ENCODE assay signal across 16 cellular contexts in genomic region chr14:58865520-58866281, GRCh38.
DNase-seq lines count a peak whose midpoint lies in the region; ATAC-seq, FAIRE-seq and TF ChIP-seq lines count a peak whose summit lies in the region.
"Had no signal": no experiment of that assay in that cellular context is flagged by ENCODE, and none has a peak within 500 bp of the region (broad histone marks: within the 10 kb centered on the region; RNA-seq: fewer than 3 reads in every experiment).

No MANE protein-coding gene starts in this region.

- no peaks in the 10 kb centered on the region for H3K36me3 Mint-ChIP-seq in brain
- H3K36me3 Mint-ChIP-seq: stimulated activated effector memory CD8-positive, alpha-beta T cell treated with anti-CD3 and anti-CD28 coated beads, Interleukin-12 subunit alpha, Interleukin-12 subunit beta, amount 100 ng/mL, for 72 hours had no signal

- ATAC-seq in left cardiac atrium: peak; percentile 22 to 75
- no peak for ATAC-seq in HG03095 (IDR thresholded peaks at IDR 0.05; ENCODE audit: unreplicated experiment)
- no peak for ATAC-seq in GM21423 (IDR thresholded peaks at IDR 0.05; ENCODE audit: unreplicated experiment)
- ATAC-seq: stimulated activated effector memory CD8-positive, alpha-beta T cell treated with anti-CD3 and anti-CD28 coated beads, Interleukin-12 subunit alpha, Interleukin-12 subunit beta, amount 100 ng/mL, for 72 hours had no signal

- no peaks in the 10 kb centered on the region for H3K27me3 Mint-ChIP-seq in brain

- H3K9me3 Mint-ChIP-seq in brain: peaks cover 2 to 9% (median 8%) of the 10 kb centered on the region in 5 experiments
- H3K9me3 Mint-ChIP-seq: activated T-helper 1 cell treated with anti-CD3 and anti-CD28 coated beads, Interleukin-12 subunit alpha, Interleukin-12 subunit beta, Interleukin-2, Interleukin-4 antibody, amounts not matched to agents 30 ng/mL and 10 ng/mL and 1 ng/mL, durations not matched to agents 14 hours and 24 hours and 36 hours; T-helper 2 cell treated with Interferon-gamma antibody and Interleukin-4, amounts not matched to agents 5 μg/mL and 100 μg/mL, for 36 hours had no signal

- TF ChIP-seq CTCF in brain (conservative IDR thresholded peaks at IDR 0.05): no peak

- H3K27ac Mint-ChIP-seq in brain: peak overlapping the region in 4 of 5 experiments; percentile 7 to 87 (median 65)
- H3K27ac Mint-ChIP-seq: activated T-helper 1 cell treated with anti-CD3 and anti-CD28 coated beads, Interleukin-12 subunit alpha, Interleukin-12 subunit beta, Interleukin-2, Interleukin-4 antibody, amounts not matched to agents 30 ng/mL and 10 ng/mL and 1 ng/mL, durations not matched to agents 14 hours and 24 hours and 36 hours; stimulated activated effector memory CD8-positive, alpha-beta T cell treated with anti-CD3 and anti-CD28 coated beads, Interleukin-12 subunit alpha, Interleukin-12 subunit beta, amount 100 ng/mL, for 72 hours; T-helper 2 cell treated with Interferon-gamma antibody and Interleukin-4, amounts not matched to agents 5 μg/mL and 100 μg/mL, for 36 hours had no signal

- peaks cover 33% of the 10 kb centered on the region for H3K4me1 Mint-ChIP-seq in brain
- H3K4me1 Mint-ChIP-seq: stimulated activated effector memory CD8-positive, alpha-beta T cell treated with anti-CD3 and anti-CD28 coated beads, Interleukin-12 subunit alpha, Interleukin-12 subunit beta, amount 100 ng/mL, for 72 hours had no signal

- DNase-seq in GM19239 (ENCODE audit: insufficient read length, low spot score): no peak
- DNase-seq in left cardiac atrium: no peak
- peak in 7 of 10 donors; percentile 21 to 88 (median 51) for DNase-seq in posterior cingulate gyrus
- no peak for DNase-seq in islet precursor cell
- DNase-seq in DMS79 treated with DMSO at 0.1 percent for 48 hours (lab: John Stamatoyannopoulos, UW): no peak
- DNase-seq: NCI-H1930; NCI-H526 treated with DMSO at 0.1 percent for 48 hours; Peyer's patch; stimulated activated CD4-positive, alpha-beta T cell treated with anti-CD3 and anti-CD28 coated beads, Interleukin-4, amount 100 ng/mL, for 1 hour had no signal

- peak overlapping the region in 1 of 5 experiments; percentile 29 for H3K4me3 Mint-ChIP-seq in brain
- H3K4me3 Mint-ChIP-seq: activated T-helper 1 cell treated with anti-CD3 and anti-CD28 coated beads, Interleukin-12 subunit alpha, Interleukin-12 subunit beta, Interleukin-2, Interleukin-4 antibody, amounts not matched to agents 30 ng/mL and 10 ng/mL and 1 ng/mL, durations not matched to agents 14 hours and 24 hours and 36 hours; stimulated activated effector memory CD8-positive, alpha-beta T cell treated with anti-CD3 and anti-CD28 coated beads, Interleukin-12 subunit alpha, Interleukin-12 subunit beta, amount 100 ng/mL, for 72 hours; T-helper 2 cell treated with Interferon-gamma antibody and Interleukin-4, amounts not matched to agents 5 μg/mL and 100 μg/mL, for 36 hours had no signal

- intact Hi-C loops in left cardiac atrium (cut with DNase I): no loop called here
- intact Hi-C loops in posterior cingulate gyrus (cut with DNase I): loop anchor here (2.0 kb wide), 1 partner anchor 53 kb away; no protein-coding TSS in a partner anchor

- FAIRE-seq in GM19239 (lab: Jason Lieb, UNC): peak; percentile 21
- FAIRE-seq: bronchial epithelial cell had no signal

Comparison
In these comparisons a context has a peak if more than half of its experiments do, and no peak if none do; other contexts are left out.
1. DNase-seq: peak in posterior cingulate gyrus (7 of 10); none in GM19239 (single experiment), left cardiac atrium (single experiment), islet precursor cell (single experiment) and DMS79 treated with DMSO at 0.1 percent for 48 hours (single experiment).
2. ATAC-seq: peak in left cardiac atrium (2 of 2); none in HG03095 (single experiment) and GM21423 (single experiment).